ENCODE assay signal across 16 cellular contexts in genomic region chr7:30797294-30798040, GRCh38. TPM values are rescaled to one million over a fixed set of nuclear protein-coding genes. Genes with fewer than 3 reads are reported as not detected.
DNase-seq lines count a peak whose midpoint lies in the region; ATAC-seq and TF ChIP-seq lines count a peak whose summit lies in the region.
"Had no signal": no experiment of that assay in that cellular context is flagged by ENCODE, and none has a peak within 500 bp of the region (broad histone marks: within the 10 kb centered on the region; RNA-seq: fewer than 3 reads in every experiment).

No MANE protein-coding gene starts in this region.

- DNase-seq in heart right ventricle (no peak), left cardiac atrium (no peak), coronary artery (ENCODE audit: low spot score) (no peak), uterus (no peak), NCI-H2107 (lab: John Stamatoyannopoulos, UW) (no peak)
- DNase-seq: activated effector memory CD4-positive, alpha-beta T cell treated with Interleukin-2 at 50 U/mL for 16 hours; COR-L47; HFFc6; NCI-H146; NCI-H446; posterior cingulate gyrus; stimulated activated CD4-positive, alpha-beta T cell treated with anti-CD3 and anti-CD28 coated beads, Interleukin-15, amount 100 ng/mL, for 24 hours had no signal

- peaks cover 0 to 26% (median 0%) of the 10 kb centered on the region in 9 donors for H3K36me3 ChIP-seq in heart right ventricle
- no peaks in the 10 kb centered on the region for H3K36me3 ChIP-seq in muscle layer of colon (ENCODE audit: insufficient read depth, low read length)
- no peaks in the 10 kb centered on the region for H3K36me3 ChIP-seq in uterus

- H3K4me1 ChIP-seq in heart right ventricle (peaks cover 0 to 68% (median 52%) of the 10 kb centered on the region in 9 donors), muscle layer of colon (ENCODE audit: insufficient read depth, low read length) (peaks cover 61% of the 10 kb centered on the region), uterus (peaks cover 3 to 9% of the 10 kb centered on the region in 2 donors)

- H3K9ac ChIP-seq in muscle layer of colon (ENCODE audit: low read length) = no peak overlapping the region

- H3K4me3 ChIP-seq in heart right ventricle (no peak overlapping the region), coronary artery (no peak overlapping the region), muscle layer of colon (ENCODE audit: low read depth in 1 of 2, low read length in 2 of 2) (no peak overlapping the region), uterus (no peak overlapping the region)

- H3K27ac ChIP-seq in heart right ventricle = peak overlapping the region in 9 of 10 donors; percentile 4 to 81 (median 46)
- H3K27ac ChIP-seq in coronary artery = peak overlapping the region; percentile 27 to 42
- peak overlapping the region; percentile 59 for H3K27ac ChIP-seq in muscle layer of colon (ENCODE audit: low read depth, low read length)
- H3K27ac ChIP-seq in uterus = peak overlapping the region; percentile 67 to 71
- H3K27ac ChIP-seq: VCaP had no signal

- ATAC-seq in heart right ventricle = peak in 5 of 8 donors; percentile 18 to 35 (median 28)
- ATAC-seq in left cardiac atrium = no peak
- no peak for ATAC-seq in HG03439 (IDR thresholded peaks at IDR 0.05; ENCODE audit: unreplicated experiment)
- no peak for ATAC-seq in GM18502 (IDR thresholded peaks at IDR 0.05; ENCODE audit: poor library complexity, unreplicated experiment)

- no peak for TF ChIP-seq CTCF in heart right ventricle (IDR thresholded peaks at IDR 0.05)
- TF ChIP-seq CTCF in coronary artery (IDR thresholded peaks at IDR 0.05) = no peak
- no peak for TF ChIP-seq CTCF in uterus (IDR thresholded peaks at IDR 0.05)

- WGBS in heart right ventricle, 2 donors = 55 to 56% methylated on average over 6 of the region's 6 CpGs

- TF ChIP-seq POLR2A in uterus (IDR thresholded peaks at IDR 0.05) = no peak

- H3K27me3 ChIP-seq in heart right ventricle (no peaks in the 10 kb centered on the region), muscle layer of colon (ENCODE audit: control insufficient read depth in 1 of 2, insufficient read depth in 2 of 2, low read length in 2 of 2) (no peaks in the 10 kb centered on the region), uterus (no peaks in the 10 kb centered on the region)

- intact Hi-C loops in heart right ventricle (cut with DNase I) = loop anchor here in 4 of 10 donors (2.0 to 10.0 kb wide), 5 partner anchors 50 to 325 kb away; no protein-coding TSS in a partner anchor
- intact Hi-C loops in left cardiac atrium (cut with DNase I) = no loop called here
- intact Hi-C loops in uterus (cut with DNase I; ENCODE audit: low total_unique reads) = no loop called here

- H3K9me3 ChIP-seq in heart right ventricle = no peaks in the 10 kb centered on the region
- no peaks in the 10 kb centered on the region for H3K9me3 ChIP-seq in muscle layer of colon (ENCODE audit: low read length)
- no peaks in the 10 kb centered on the region for H3K9me3 ChIP-seq in uterus

RNA-seq across cellular contexts. Expression of gene MINDY4, which starts 26.2 kb away (rescaled TPM):
- total RNA-seq in heart right ventricle (1 to 10 TPM; 2.1 to 5.4 (median 3.2) TPM), left cardiac atrium (1 to 10 TPM; 3.9 to 5.1 TPM), uterus (10 to 100 TPM; 14.7 to 23.8 (median 16.9) TPM)
- polyA plus RNA-seq in heart right ventricle = 1 to 10 TPM; 1.9 to 2.4 TPM

RNA-seq across cellular contexts. Expression of gene INMT, which starts 45.5 kb away (rescaled TPM):
- total RNA-seq in heart right ventricle = 10 to 100 TPM; 12.3 to 57.3 (median 26.9) TPM
- 10 to 100 TPM; 14.2 to 56.3 TPM for polyA plus RNA-seq in heart right ventricle
- total RNA-seq in left cardiac atrium = 10 to 100 TPM; 47.7 to 94.5 TPM
- 10 to 100 TPM in 3 of 4 donors, 1 to 10 TPM in 1; 6.5 to 29.2 (median 20.0) TPM for total RNA-seq in uterus
- total RNA-seq: HFFc6 had no signal

Comparison
In these comparisons a context has a peak if more than half of its experiments do, and no peak if none do; other contexts are left out.
1. ATAC-seq: peak in heart right ventricle (5 of 8); none in left cardiac atrium (0 of 2), HG03439 (single experiment) and GM18502 (single experiment).
2. Peak in every context shown above with its lines, with median percentiles within 50 percentile points of each other: H3K27ac ChIP-seq.